Comparison of ENCODE assay signal across 1 cellular context in genomic region chr17:66446419-66446818, GRCh38.
TF ChIP-seq lines count a peak whose summit lies in the region.

No MANE protein-coding gene starts in this region.

TF ChIP-seq in GM12878, 131 proteins besides CTCF, POLR2A, EP300 and RAD21:
- no peak for TF ChIP-seq CUX1 (IDR thresholded peaks at IDR 0.05; ENCODE audit: insufficient replicate concordance, low read depth, low read length)
- peak; percentile 43; the same call in 1 of the 2 replicates for TF ChIP-seq RUNX3 (IDR thresholded peaks at IDR 0.05; ENCODE audit: low read length)
